15 cellular contexts compared by ENCODE assay signal in the genomic region with DNA sequence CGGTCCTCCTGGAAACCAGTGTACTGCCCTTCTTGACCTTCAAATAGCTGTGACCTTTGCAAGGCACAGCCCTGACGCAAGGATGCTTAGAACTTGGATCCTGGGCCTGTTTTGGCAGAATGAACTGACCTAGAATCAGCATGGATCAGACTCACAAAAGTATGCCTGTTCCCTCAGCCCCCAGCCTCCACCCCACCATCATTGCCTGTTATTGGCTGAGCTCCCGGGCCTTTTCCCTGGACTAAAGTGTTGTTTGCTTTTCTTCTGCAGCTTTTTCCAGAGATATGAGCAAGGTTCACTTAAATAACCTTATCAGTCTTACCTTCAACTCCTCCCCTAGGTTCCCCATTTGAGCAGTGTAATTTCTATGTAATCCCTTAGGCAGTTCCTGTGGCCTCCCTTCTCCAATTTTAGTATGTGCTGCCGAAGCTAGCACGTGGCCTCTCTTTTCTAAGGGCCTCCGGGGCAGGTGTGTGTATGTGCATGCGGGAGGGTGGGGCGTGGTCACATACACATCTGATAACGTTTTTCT.
"Had no signal": no experiment of that assay in that cellular context is flagged by ENCODE, and none has a peak within 500 bp of the region (broad histone marks: within the 10 kb centered on the region; RNA-seq: fewer than 3 reads in every experiment).

No MANE protein-coding gene starts in this region.

- H3K36me3 Mint-ChIP-seq: T-cell had no signal

- H3K4me3 Mint-ChIP-seq: activated CD4-positive, alpha-beta T cell treated with anti-CD3 and anti-CD28 coated beads for 36 hours; activated CD8-positive, alpha-beta T cell treated with anti-CD3 and anti-CD28 coated beads, Interleukin-2, amount 10 ng/mL, durations not matched to agents 7 days and 5 days; activated naive CD8-positive, alpha-beta T cell treated with anti-CD3 and anti-CD28 coated beads, Interleukin-2, amount 50 U/mL, for 24 hours; T-cell had no signal

- H3K9me3 Mint-ChIP-seq: activated naive CD8-positive, alpha-beta T cell treated with anti-CD3 and anti-CD28 coated beads, Interleukin-2, amount 50 U/mL, for 24 hours; T-cell had no signal

- H3K36me3 ChIP-seq: ascending aorta, left ventricle myocardium inferior, right atrium auricular region, suprapubic skin, WERI-Rb-1 had no signal

- H3K27me3 ChIP-seq: ascending aorta, foreskin keratinocyte, right atrium auricular region, suprapubic skin had no signal

- H3K9me3 ChIP-seq: ascending aorta, left ventricle myocardium inferior, right atrium auricular region, suprapubic skin had no signal

- FAIRE-seq: islet of Langerhans had no signal

- H3K4me1 ChIP-seq: ascending aorta, foreskin keratinocyte, suprapubic skin had no signal

- DNase-seq: activated CD4-positive, alpha-beta T cell treated with anti-CD3 and anti-CD28 coated beads for 36 hours; activated CD8-positive, alpha-beta memory T cell treated with anti-CD3 and anti-CD28 coated beads, Interleukin-2, amount 50 U/mL, for 48 hours; activated CD8-positive, alpha-beta T cell treated with anti-CD3 and anti-CD28 coated beads, Interleukin-2, amount 10 ng/mL, durations not matched to agents 7 days and 5 days; activated naive CD8-positive, alpha-beta T cell treated with anti-CD3 and anti-CD28 coated beads, Interleukin-2, amount 50 U/mL, for 24 hours; foreskin keratinocyte; left ventricle myocardium inferior; stimulated activated CD4-positive, alpha-beta T cell treated with anti-CD3 and anti-CD28 coated beads, Interleukin-2, amount 100 ng/mL, for 24 hours; stimulated activated naive CD4-positive, alpha-beta T cell treated with Interleukin-2 at 50 U/mL for 16 hours; T-cell; T1000; WERI-Rb-1 had no signal

- H3K27ac Mint-ChIP-seq: activated CD4-positive, alpha-beta T cell treated with anti-CD3 and anti-CD28 coated beads for 36 hours; activated CD8-positive, alpha-beta T cell treated with anti-CD3 and anti-CD28 coated beads, Interleukin-2, amount 10 ng/mL, durations not matched to agents 7 days and 5 days; activated naive CD8-positive, alpha-beta T cell treated with anti-CD3 and anti-CD28 coated beads, Interleukin-2, amount 50 U/mL, for 24 hours; T-cell had no signal

- H3K27ac ChIP-seq: ascending aorta, foreskin keratinocyte, left ventricle myocardium inferior, right atrium auricular region, suprapubic skin, WERI-Rb-1 had no signal

- H3K4me1 Mint-ChIP-seq: activated CD4-positive, alpha-beta T cell treated with anti-CD3 and anti-CD28 coated beads for 36 hours; activated naive CD8-positive, alpha-beta T cell treated with anti-CD3 and anti-CD28 coated beads, Interleukin-2, amount 50 U/mL, for 24 hours had no signal

- ATAC-seq: activated CD4-positive, alpha-beta T cell treated with anti-CD3 and anti-CD28 coated beads for 36 hours; activated CD8-positive, alpha-beta T cell treated with anti-CD3 and anti-CD28 coated beads, Interleukin-2, amount 10 ng/mL, durations not matched to agents 7 days and 5 days; activated naive CD8-positive, alpha-beta T cell treated with anti-CD3 and anti-CD28 coated beads, Interleukin-2, amount 50 U/mL, for 24 hours; foreskin keratinocyte; T-cell had no signal

- H3K4me3 ChIP-seq: ascending aorta, left ventricle myocardium inferior, right atrium auricular region, suprapubic skin had no signal
